In genomic region chr11:6320411-6321207, GRCh38 we compare ENCODE assay signal across 8 cellular contexts. TPM values are rescaled to one million over a fixed set of nuclear protein-coding genes. Genes with fewer than 3 reads are reported as not detected.
A peak's percentile ranks its signal among the peaks of the same experiment; 100 is the strongest.
DNase-seq lines count a peak whose midpoint lies in the region; ATAC-seq, FAIRE-seq and TF ChIP-seq lines count a peak whose summit lies in the region.

CAVIN3 (minus strand) TSS chr11:6320501; CDS start chr11:6320476, 25 bp downstream.

- POLR2A ChIA-PET in activated naive CD8-positive, alpha-beta T cell treated with anti-CD3 and anti-CD28 coated beads, Interleukin-2, amount 10 ng/mL, durations not matched to agents 7 days and 5 days (lab: Charles Lee) = interaction anchor here (0.6 to 1.7 kb wide), 5 partner anchors 22 to 155 kb away, joined by 3 to 4 read pairs (median 3); partner anchors contain the start of gene SMPD1

- no peaks in the 10 kb centered on the region for H3K9me3 Mint-ChIP-seq in activated naive CD8-positive, alpha-beta T cell treated with anti-CD3 and anti-CD28 coated beads, Interleukin-2, amount 10 ng/mL, durations not matched to agents 7 days and 5 days

- H3K36me3 ChIP-seq in cardiac muscle cell = no peaks in the 10 kb centered on the region
- H3K36me3 ChIP-seq in rectal smooth muscle tissue (ENCODE audit: control insufficient read depth, insufficient read depth, low read length) = no peaks in the 10 kb centered on the region

- H3K4me1 ChIP-seq in cardiac muscle cell (ENCODE audit: low read depth) (peaks cover 24% of the 10 kb centered on the region), rectal smooth muscle tissue (ENCODE audit: control insufficient read depth, insufficient read depth, low read length) (peaks cover 28% of the 10 kb centered on the region)

- H3K4me3 ChIP-seq in cardiac muscle cell = peak within 1 kb of the TSS; percentile 21
- H3K4me3 ChIP-seq in rectal smooth muscle tissue (ENCODE audit: low read length) = peak within 1 kb of the TSS; percentile 85

- peaks cover 19% of the 10 kb centered on the region for H3K4me1 Mint-ChIP-seq in activated naive CD8-positive, alpha-beta T cell treated with anti-CD3 and anti-CD28 coated beads, Interleukin-2, amount 10 ng/mL, durations not matched to agents 7 days and 5 days

- H3K27ac Mint-ChIP-seq in activated naive CD8-positive, alpha-beta T cell treated with anti-CD3 and anti-CD28 coated beads, Interleukin-2, amount 10 ng/mL, durations not matched to agents 7 days and 5 days = peak within 1 kb of the TSS; percentile 85

- H3K9ac ChIP-seq in rectal smooth muscle tissue (ENCODE audit: low read length) = peak within 1 kb of the TSS; percentile 70

- peak within 1 kb of the TSS; percentile 81 for H3K4me3 Mint-ChIP-seq in activated naive CD8-positive, alpha-beta T cell treated with anti-CD3 and anti-CD28 coated beads, Interleukin-2, amount 10 ng/mL, durations not matched to agents 7 days and 5 days

- H3K27ac ChIP-seq in cardiac muscle cell (peak within 1 kb of the TSS; percentile 99), rectal smooth muscle tissue (ENCODE audit: low read depth, low read length) (peak within 1 kb of the TSS; percentile 99)

- TF ChIP-seq CTCF in cardiac muscle cell (IDR thresholded peaks at IDR 0.05; ENCODE audit: low read depth, low read length) = no peak

- H3K36me3 Mint-ChIP-seq in activated naive CD8-positive, alpha-beta T cell treated with anti-CD3 and anti-CD28 coated beads, Interleukin-2, amount 10 ng/mL, durations not matched to agents 7 days and 5 days = peaks cover 2% of the 10 kb centered on the region

- H3K27me3 ChIP-seq in cardiac muscle cell (no peaks in the 10 kb centered on the region), rectal smooth muscle tissue (ENCODE audit: control insufficient read depth, insufficient read depth, low read length) (peaks cover 2% of the 10 kb centered on the region)

- H3K9me3 ChIP-seq in cardiac muscle cell (ENCODE audit: low read depth) = no peaks in the 10 kb centered on the region

- peak; percentile 86 for DNase-seq in AG20443 (ENCODE audit: low spot score)
- DNase-seq in M059J (ENCODE audit: low read depth) = peak; percentile 92
- DNase-seq in activated naive CD8-positive, alpha-beta T cell treated with anti-CD3 and anti-CD28 coated beads, Interleukin-2, amount 10 ng/mL, durations not matched to agents 7 days and 5 days = peak; percentile 71
- peak; percentile 59 to 89 for DNase-seq in cardiac muscle cell (ENCODE audit: low read depth in 1 of 2, low spot score in 1 of 2)
- DNase-seq in GM19239 (ENCODE audit: insufficient read length, low spot score) = no peak
- DNase-seq in inferior parietal cortex (ENCODE audit: extremely low spot score) = no peak

- H3K27me3 Mint-ChIP-seq in activated naive CD8-positive, alpha-beta T cell treated with anti-CD3 and anti-CD28 coated beads, Interleukin-2, amount 10 ng/mL, durations not matched to agents 7 days and 5 days = peaks cover 36% of the 10 kb centered on the region

- FAIRE-seq in GM19239 (lab: Jason Lieb, UNC) = no peak

- ATAC-seq in GM21360 (IDR thresholded peaks at IDR 0.05; ENCODE audit: unreplicated experiment) = peak; percentile 76
- peak; percentile 63 for ATAC-seq in activated naive CD8-positive, alpha-beta T cell treated with anti-CD3 and anti-CD28 coated beads, Interleukin-2, amount 10 ng/mL, durations not matched to agents 7 days and 5 days (ENCODE audit: low read depth)

RNA-seq across cellular contexts. Expression of gene CAVIN3, which starts in this region (rescaled TPM):
- 114 and 146 TPM in 2 replicates for total RNA-seq in M059J (2014; rRNA removed; shearing (Covaris generic))
- total RNA-seq in activated naive CD8-positive, alpha-beta T cell treated with anti-CD3 and anti-CD28 coated beads, Interleukin-2, amount 10 ng/mL, durations not matched to agents 7 days and 5 days = 1 to 10 TPM; 1.4 to 1.6 TPM
- total RNA-seq in cardiac muscle cell = 54.5 and 71.8 TPM in 2 replicates
- 57.4 and 76.1 TPM in 2 replicates for polyA plus RNA-seq in cardiac muscle cell

Comparison
In these comparisons a context has a peak if more than half of its experiments do, and no peak if none do; other contexts are left out.
1. RNA of gene CAVIN3 (total RNA-seq): 114 to 146 TPM in M059J and 54.5 to 71.8 TPM in cardiac muscle cell; 1.4 to 1.6 TPM in activated naive CD8-positive, alpha-beta T cell treated with anti-CD3 and anti-CD28 coated beads, Interleukin-2, amount 10 ng/mL, durations not matched to agents 7 days and 5 days; every median in the first group is over 10 times any median in the second.
2. DNase-seq: peak in AG20443 (single experiment), M059J (single experiment), activated naive CD8-positive, alpha-beta T cell treated with anti-CD3 and anti-CD28 coated beads, Interleukin-2, amount 10 ng/mL, durations not matched to agents 7 days and 5 days (single experiment) and cardiac muscle cell (2 of 2); none in GM19239 (single experiment) and inferior parietal cortex (single experiment).